In genomic region chr3:157526036-157526435, GRCh38 we compare ENCODE assay signal across 24 cellular contexts. TPM values are rescaled to one million over a fixed set of nuclear protein-coding genes. Genes with fewer than 3 reads are reported as not detected.
"Had no signal": no experiment of that assay in that cellular context is flagged by ENCODE, and none has a peak within 500 bp of the region (broad histone marks: within the 10 kb centered on the region; RNA-seq: fewer than 3 reads in every experiment).

No MANE protein-coding gene starts in this region.

- H3K4me1 ChIP-seq: colonic mucosa, esophagus muscularis mucosa, esophagus squamous epithelium, foreskin keratinocyte, gastrocnemius medialis, gastroesophageal sphincter, heart left ventricle, heart right ventricle had no signal

- H3K36me3 ChIP-seq: colonic mucosa, esophagus muscularis mucosa, esophagus squamous epithelium, gastrocnemius medialis, gastroesophageal sphincter, heart left ventricle, heart right ventricle had no signal

- H3K27me3 ChIP-seq: colonic mucosa, esophagus muscularis mucosa, esophagus squamous epithelium, foreskin keratinocyte, gastrocnemius medialis, gastroesophageal sphincter, heart left ventricle, heart right ventricle had no signal

- ATAC-seq: effector memory CD8-positive, alpha-beta T cell; esophagus mucosa; foreskin keratinocyte; gastrocnemius medialis; gastroesophageal sphincter; heart left ventricle; heart right ventricle had no signal

- H3K27ac ChIP-seq: colonic mucosa, coronary artery, dorsolateral prefrontal cortex, epithelial cell of prostate, esophagus muscularis mucosa, esophagus squamous epithelium, foreskin keratinocyte, gastrocnemius medialis, gastroesophageal sphincter, heart left ventricle, heart right ventricle had no signal

- H3K4me3 ChIP-seq: colonic mucosa, coronary artery, dorsolateral prefrontal cortex, esophagus muscularis mucosa, esophagus squamous epithelium, gastrocnemius medialis, gastroesophageal sphincter, heart left ventricle, heart right ventricle had no signal

- H3K9me3 ChIP-seq: colonic mucosa, esophagus muscularis mucosa, esophagus squamous epithelium, gastrocnemius medialis, gastroesophageal sphincter had no signal

- DNase-seq: colonic mucosa; cortex of kidney; dermis blood vessel endothelial cell; dorsolateral prefrontal cortex; effector CD4-positive, alpha-beta T cell; effector CD8-positive, alpha-beta T cell; effector memory CD4-positive, alpha-beta T cell; effector memory CD8-positive, alpha-beta T cell; endodermal cell; erythroblast; esophagus squamous epithelium; foreskin fibroblast; foreskin keratinocyte; foreskin melanocyte; gastrocnemius medialis; glutamatergic neuron; head of caudate nucleus; heart left ventricle; heart right ventricle had no signal

RNA-seq across cellular contexts. Expression of gene VEPH1, which starts 22.8 kb away (rescaled TPM):
- total RNA-seq: esophagus squamous epithelium had no signal
